ENCODE assay signal across 8 cellular contexts in the genomic region with DNA sequence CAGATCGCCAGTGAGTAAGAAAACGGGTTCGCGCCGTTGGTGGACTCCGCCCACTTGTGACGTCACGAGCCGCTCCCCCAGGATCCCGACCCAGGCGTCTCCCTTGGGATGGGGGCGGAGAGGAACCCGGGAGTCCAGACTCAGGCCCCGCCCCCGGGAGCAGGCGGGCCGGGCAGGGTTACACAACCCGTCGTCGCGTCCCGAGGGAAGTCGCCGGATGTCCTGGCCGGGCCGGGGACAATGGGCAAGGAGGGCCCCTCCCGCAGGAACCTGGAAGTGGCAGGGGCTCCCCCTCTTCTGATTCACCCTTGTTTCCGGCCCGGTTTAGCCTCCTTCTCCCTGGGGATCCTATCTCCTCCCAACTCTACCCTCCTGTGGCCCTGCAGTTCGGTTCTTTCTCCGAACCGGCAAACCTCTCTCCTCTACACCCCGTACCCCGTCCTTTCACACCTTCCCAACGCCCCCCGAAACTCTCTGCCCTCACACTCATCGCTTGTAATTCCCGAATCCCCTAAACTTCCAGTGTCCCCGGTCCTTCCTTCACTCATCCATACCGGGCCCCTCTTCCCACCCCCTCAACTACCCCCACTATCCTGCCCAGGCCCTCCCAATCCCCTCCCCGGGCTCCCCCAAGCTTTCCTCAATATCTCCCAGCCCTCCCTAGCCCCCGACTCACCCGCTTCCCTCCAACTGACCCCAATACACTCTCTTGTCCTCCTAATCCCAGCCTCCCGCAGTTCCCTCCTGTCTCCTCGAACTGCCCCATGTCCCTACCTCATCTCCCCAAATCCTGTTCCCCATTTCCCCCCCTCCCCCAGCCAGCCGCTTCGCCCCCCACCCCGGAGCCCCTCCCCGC. TPM values are rescaled to one million over a fixed set of nuclear protein-coding genes. Genes with fewer than 3 reads are reported as not detected.
DNase-seq lines count a peak whose midpoint lies in the region; ATAC-seq, FAIRE-seq and TF ChIP-seq lines count a peak whose summit lies in the region.

No MANE protein-coding gene starts in this region.

- no peaks in the 10 kb centered on the region for H3K27me3 ChIP-seq in Karpas-422 (ENCODE audit: low read length)
- no peaks in the 10 kb centered on the region for H3K27me3 ChIP-seq in mammary epithelial cell (ENCODE audit: insufficient read depth, low read length)

- peak overlapping the region; percentile 90 for H3K27ac ChIP-seq in Karpas-422 (ENCODE audit: low read length)
- H3K27ac ChIP-seq in mammary epithelial cell (ENCODE audit: insufficient read depth, low read depth, low read length): peak overlapping the region; percentile 89

- ATAC-seq in GM21717 (IDR thresholded peaks at IDR 0.05; ENCODE audit: unreplicated experiment) (no peak), GM18519 (IDR thresholded peaks at IDR 0.05; ENCODE audit: low FRiP score, unreplicated experiment) (no peak)

- H3K79me2 ChIP-seq in Karpas-422 (ENCODE audit: low read length): peaks cover under 1% of the 10 kb centered on the region; the same call in 1 of the 2 replicates
- no peaks in the 10 kb centered on the region for H3K79me2 ChIP-seq in mammary epithelial cell (ENCODE audit: insufficient read depth, low read length)

- H3K9me2 ChIP-seq in Karpas-422 (replicated peaks; ENCODE audit: insufficient read depth, low read length): no peaks in the 10 kb centered on the region

- in situ Hi-C loops in mammary epithelial cell (cut with MboI; ENCODE audit: low sequenced_read_pairs in 2 of 2): loop anchor here in 1 of 2 donors (5.0 kb wide), 1 partner anchor 34 kb away; no protein-coding TSS in a partner anchor

- 1% methylated on average over 12 of the region's 49 CpGs for WGBS in mammary epithelial cell (ENCODE audit: low coverage, missing lambda C conversion rate)

- TSS peak; percentile 31 for BruUV-seq in mammary epithelial cell (replicated peaks; lab: Mats Ljungman, UMichigan)

- DNase-seq in Karpas-422 (peak; percentile 95), mammary epithelial cell (peak; percentile 93), retinal pigment epithelial cell (ENCODE audit: low read depth) (no peak)

- H3K36me3 ChIP-seq in Karpas-422 (ENCODE audit: insufficient read depth, low read length) (no peaks in the 10 kb centered on the region), mammary epithelial cell (ENCODE audit: insufficient read depth, low read length) (no peaks in the 10 kb centered on the region)

- H4K20me1 ChIP-seq in Karpas-422 (ENCODE audit: insufficient read depth, low read depth, low read length) (no peaks in the 10 kb centered on the region), mammary epithelial cell (ENCODE audit: insufficient read depth, low read length) (no peaks in the 10 kb centered on the region)

- CTCF ChIA-PET in mammary epithelial cell (lab: Charles Lee; ENCODE audit: low non-redundant PET): no interaction called here

- no peak overlapping the region; the same call in 1 of the 2 replicates for H2AFZ ChIP-seq in Karpas-422 (ENCODE audit: low read length)
- H2AFZ ChIP-seq in mammary epithelial cell (ENCODE audit: low read depth, low read length): peak overlapping the region; percentile 66

- H3K4me3 Mint-ChIP-seq in T-helper 1 cell treated with Interleukin-12 subunit alpha and Interleukin-12 subunit beta and Interleukin-4 antibody, amounts not matched to agents 30 μg/mL and 1 μg/mL, for 36 hours: peak overlapping the region; percentile 83

- H3K36me3 Mint-ChIP-seq in T-helper 1 cell treated with Interleukin-12 subunit alpha and Interleukin-12 subunit beta and Interleukin-4 antibody, amounts not matched to agents 30 μg/mL and 1 μg/mL, for 36 hours (ENCODE audit: low read depth): no peaks in the 10 kb centered on the region

- no peaks in the 10 kb centered on the region for H3K27me3 Mint-ChIP-seq in T-helper 1 cell treated with Interleukin-12 subunit alpha and Interleukin-12 subunit beta and Interleukin-4 antibody, amounts not matched to agents 30 μg/mL and 1 μg/mL, for 36 hours (ENCODE audit: low read depth)

- no peaks in the 10 kb centered on the region for H3K9me3 ChIP-seq in Karpas-422 (ENCODE audit: low read length)
- no peaks in the 10 kb centered on the region for H3K9me3 ChIP-seq in mammary epithelial cell (replicated peaks; ENCODE audit: insufficient read depth, low read length)

- H3K27ac Mint-ChIP-seq in T-helper 1 cell treated with Interleukin-12 subunit alpha and Interleukin-12 subunit beta and Interleukin-4 antibody, amounts not matched to agents 30 μg/mL and 1 μg/mL, for 36 hours: peak overlapping the region; percentile 85

- no peaks in the 10 kb centered on the region for H3K9me3 Mint-ChIP-seq in T-helper 1 cell treated with Interleukin-12 subunit alpha and Interleukin-12 subunit beta and Interleukin-4 antibody, amounts not matched to agents 30 μg/mL and 1 μg/mL, for 36 hours

- FAIRE-seq in G401.6 (lab: Jason Lieb, UNC): peak; percentile 91

- H3K9ac ChIP-seq in Karpas-422 (ENCODE audit: low read length) (peak overlapping the region; percentile 81), mammary epithelial cell (ENCODE audit: insufficient read depth, low read length) (peak overlapping the region; percentile 65)

- H3K4me1 Mint-ChIP-seq in T-helper 1 cell treated with Interleukin-12 subunit alpha and Interleukin-12 subunit beta and Interleukin-4 antibody, amounts not matched to agents 30 μg/mL and 1 μg/mL, for 36 hours (ENCODE audit: low read depth): peaks cover 27% of the 10 kb centered on the region

- H3K4me3 ChIP-seq in Karpas-422 (ENCODE audit: low read length) (peak overlapping the region; percentile 74), mammary epithelial cell (replicated peaks in 1 of 3; ENCODE audit: insufficient read depth in 1 of 3, low read depth in 2 of 3, low read length in 3 of 3) (peak overlapping the region; percentile 6 to 50 (median 29)), iPS-11a (ENCODE audit: low read depth, low read length) (peak overlapping the region; percentile 35), retinal pigment epithelial cell (ENCODE audit: low read length) (peak overlapping the region; percentile 61)

- dilution Hi-C loops in mammary epithelial cell (cut with HindIII; ENCODE audit: low sequenced_read_pairs): loop anchor here (5.0 kb wide), 1 partner anchor 34 kb away; no protein-coding TSS in a partner anchor

- intact Hi-C loops in mammary epithelial cell (cut with micrococcal nuclease): loop anchor here (1.0 kb wide), 2 partner anchors 12 to 35 kb away; no protein-coding TSS in a partner anchor

- H3K4me1 ChIP-seq in Karpas-422 (ENCODE audit: low read length) (peaks cover 49% of the 10 kb centered on the region), mammary epithelial cell (ENCODE audit: insufficient read depth, low read length) (peaks cover 37% of the 10 kb centered on the region)

- TF ChIP-seq CTCF in mammary epithelial cell (conservative IDR thresholded peaks at IDR 0.05 in 1 of 2, IDR thresholded peaks at IDR 0.05 in 1 of 2; ENCODE audit: extremely low read depth in 1 of 2, insufficient read depth in 1 of 2, low read depth in 1 of 2, low read length in 2 of 2) (no peak), retinal pigment epithelial cell (conservative IDR thresholded peaks at IDR 0.05; ENCODE audit: low read depth, low read length) (no peak)

- H3K4me2 ChIP-seq in Karpas-422 (ENCODE audit: low read depth, low read length, poor library complexity, severe bottlenecking) (peak overlapping the region; percentile 73), mammary epithelial cell (ENCODE audit: insufficient read depth, low read depth, low read length) (peak overlapping the region; percentile 74)

RNA-seq across cellular contexts. Expression of a gene that starts 20.0 kb away (rescaled TPM):
- total RNA-seq in Karpas-422 (2014; rRNA removed; shearing (Covaris generic); ENCODE audit: low replicate concordance): 121 and 175 TPM in 2 replicates
- total RNA-seq in mammary epithelial cell: 100 to 1,000 TPM in 1 of 2 donors, 10 to 100 TPM in 1; 81.9 to 316 TPM
- 224 TPM for polyA plus RNA-seq in mammary epithelial cell
- 242 TPM for polyA minus RNA-seq in mammary epithelial cell

RNA-seq across cellular contexts. Expression of a gene that starts 24.1 kb away (rescaled TPM):
- total RNA-seq in Karpas-422 (2014; rRNA removed; shearing (Covaris generic); ENCODE audit: low replicate concordance): 2.5 and 4.0 TPM in 2 replicates
- total RNA-seq in mammary epithelial cell: 10 to 100 TPM in 1 of 2 donors, 1 to 10 TPM in 1; 1.8 to 49.1 TPM
- 2.6 TPM for polyA plus RNA-seq in mammary epithelial cell
- polyA minus RNA-seq in mammary epithelial cell: 27.0 TPM

RNA-seq across cellular contexts. Expression of a gene that starts 37.2 kb away (rescaled TPM):
- total RNA-seq in Karpas-422 (2014; rRNA removed; shearing (Covaris generic); ENCODE audit: low replicate concordance): 6.6 and 10.5 TPM in 2 replicates
- 10 to 100 TPM; 11.7 to 16.9 TPM for total RNA-seq in mammary epithelial cell
- 15.0 TPM for polyA plus RNA-seq in mammary epithelial cell
- 12.6 TPM for polyA minus RNA-seq in mammary epithelial cell

RNA-seq across cellular contexts. Expression of a gene that starts 38.8 kb away (rescaled TPM):
- 1.0 and 1.1 TPM in 2 replicates for total RNA-seq in Karpas-422 (2014; rRNA removed; shearing (Covaris generic); ENCODE audit: low replicate concordance)
- 100 to 1,000 TPM in 1 of 2 donors, 10 to 100 TPM in 1; 75.8 to 254 TPM for total RNA-seq in mammary epithelial cell
- polyA plus RNA-seq in mammary epithelial cell: 77.1 TPM
- 84.7 TPM for polyA minus RNA-seq in mammary epithelial cell

RNA-seq across cellular contexts. Expression of a gene that starts 53.2 kb away (rescaled TPM):
- total RNA-seq in Karpas-422 (2014; rRNA removed; shearing (Covaris generic); ENCODE audit: low replicate concordance): 3.1 and 4.6 TPM in 2 replicates
- total RNA-seq in mammary epithelial cell: 10 to 100 TPM; 11.0 to 16.9 TPM
- polyA plus RNA-seq in mammary epithelial cell: 11.5 TPM
- 11.9 TPM for polyA minus RNA-seq in mammary epithelial cell
